In the genomic region with DNA sequence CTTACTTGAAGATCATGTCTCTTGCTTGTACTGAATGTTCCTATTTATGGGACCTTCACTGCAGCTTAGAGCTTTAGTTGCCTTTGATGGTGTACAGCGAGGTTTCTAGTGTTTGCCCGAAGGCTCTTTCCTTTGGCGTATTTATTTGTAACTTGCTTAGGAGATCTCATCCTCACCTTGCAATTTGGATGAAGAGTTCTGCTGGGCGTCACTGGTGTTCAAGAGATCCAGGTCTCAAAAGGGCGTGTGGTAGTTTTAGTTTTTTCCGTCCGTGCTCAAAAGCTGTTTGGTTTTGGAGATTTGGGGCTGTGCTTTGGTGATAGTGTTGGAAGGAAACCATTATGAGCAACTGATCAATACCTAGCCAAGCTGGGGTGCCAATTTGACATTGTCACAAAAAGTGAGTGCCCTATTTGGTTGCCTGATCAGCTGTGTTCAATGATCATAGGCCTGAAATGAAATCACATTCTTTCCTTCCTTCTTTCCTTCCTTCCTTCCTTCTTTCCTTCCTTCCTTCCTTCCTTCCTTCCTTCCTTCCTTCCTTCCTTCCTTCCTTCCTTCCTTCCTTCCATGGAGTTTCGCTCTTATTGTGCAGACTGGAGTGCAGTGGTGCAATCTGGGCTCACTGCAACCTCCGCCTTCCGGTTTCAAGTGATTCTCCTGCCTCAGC, we compare ENCODE assay signal across 16 cellular contexts.
DNase-seq lines count a peak whose midpoint lies in the region; ATAC-seq, FAIRE-seq and TF ChIP-seq lines count a peak whose summit lies in the region.
"Had no signal": no experiment of that assay in that cellular context is flagged by ENCODE, and none has a peak within 500 bp of the region (broad histone marks: within the 10 kb centered on the region; RNA-seq: fewer than 3 reads in every experiment).

No MANE protein-coding gene starts in this region.

- TF ChIP-seq RAD21 in GM12878 (IDR thresholded peaks at IDR 0.05; ENCODE audit: insufficient read depth, low read depth, low read length): no peak

- 73% methylated on average over 10 of the region's 10 CpGs for WGBS in GM12878 (ENCODE audit: insufficient coverage, insufficient replicate concordance, low lambda C conversion rate, missing lambda C conversion rate)

- intact Hi-C loops in GM12878 (cut with micrococcal nuclease; ENCODE audit: unreplicated experiment): loop anchor here (5.0 kb wide), 1 partner anchor 117 kb away; no protein-coding TSS in a partner anchor

- H3K9me3 Mint-ChIP-seq in T-helper 1 cell treated with Interleukin-12 subunit alpha and Interleukin-12 subunit beta and Interleukin-4 antibody, amounts not matched to agents 30 μg/mL and 1 μg/mL, for 36 hours: no peaks in the 10 kb centered on the region
- H3K9me3 Mint-ChIP-seq in activated naive CD4-positive, alpha-beta T cell treated with anti-CD3 and anti-CD28 coated beads, Interleukin-2, amount 50 U/mL, for 24 hours: no peaks in the 10 kb centered on the region
- no peaks in the 10 kb centered on the region for H3K9me3 Mint-ChIP-seq in osteocyte (ENCODE audit: unreplicated experiment)
- H3K9me3 Mint-ChIP-seq: CD8-positive, alpha-beta memory T cell had no signal

- RAD21 ChIA-PET in GM12878 (lab: Charles Lee; ENCODE audit: unreplicated experiment): interaction anchor here (0.9 to 7.9 kb wide), 6 partner anchors 36 to 118 kb away, joined by 3 to 67 read pairs (median 4); no protein-coding TSS in a partner anchor

- no peak for TF ChIP-seq EP300 in GM12878 (IDR thresholded peaks at IDR 0.05; ENCODE audit: borderline replicate concordance in 1 of 2, control insufficient read depth in 1 of 2, low read depth in 2 of 2, low read length in 2 of 2)

- peaks cover 33% of the 10 kb centered on the region for H3K79me2 ChIP-seq in GM12878 (ENCODE audit: control insufficient read depth, insufficient read depth, low read length)

- BruUV-seq in GM12878 (replicated peaks; lab: Mats Ljungman, UMichigan): TSS peak; percentile 42

- H3K9ac ChIP-seq in GM12878 (ENCODE audit: control insufficient read depth, insufficient read depth, low read length): no peak overlapping the region

- no peak for ATAC-seq in GM12878

- H4K20me1 ChIP-seq in GM12878 (ENCODE audit: control insufficient read depth, insufficient read depth): no peaks in the 10 kb centered on the region

- POLR2A ChIA-PET in GM12878 (lab: Charles Lee): interaction anchor here (0.7 to 1.4 kb wide), 5 partner anchors 14 to 49 kb away, joined by 3 to 7 read pairs (median 4); no protein-coding TSS in a partner anchor

- peaks cover 7% of the 10 kb centered on the region; the same call in 1 of the 2 replicates for H3K4me1 ChIP-seq in GM12878 (ENCODE audit: control insufficient read depth, insufficient read depth, low read length)

- no peak for DNase-seq in T-helper 1 cell
- no peak for DNase-seq in activated naive CD4-positive, alpha-beta T cell treated with anti-CD3 and anti-CD28 coated beads, Interleukin-2, amount 50 U/mL, for 16 hours
- no peak for DNase-seq in GM12878 (ENCODE audit: low read depth, low spot score)
- peak; percentile 36 for DNase-seq in osteocyte (ENCODE audit: extremely low spot score, unreplicated experiment)
- no peak for DNase-seq in stimulated activated naive CD4-positive, alpha-beta T cell treated with Interleukin-2 at 50 U/mL for 16 hours (lab: John Stamatoyannopoulos, UW)
- no peak for DNase-seq in NCI-H1436 treated with DMSO at 0.1 percent for 48 hours (lab: John Stamatoyannopoulos, UW)
- DNase-seq: CD8-positive, alpha-beta memory T cell; KBM-7; NCI-H1092; NCI-H1694 treated with DMSO at 0.1 percent for 48 hours; NCI-H345; PC-9 had no signal

- SMC1A ChIA-PET in GM12878 (lab: Charles Lee; ENCODE audit: uncharacterized antibody, unreplicated experiment): interaction anchor here (1.1 to 8.8 kb wide), 10 partner anchors 9 to 57 kb away, joined by 3 to 60 read pairs (median 5); no protein-coding TSS in a partner anchor

- no peak overlapping the region for H3K27ac ChIP-seq in GM12878 (ENCODE audit: control insufficient read depth, insufficient read depth)
- H3K27ac ChIP-seq: 22Rv1, PC-9 had no signal

- CTCF ChIA-PET in GM12878 (lab: Yijun Ruan, JAX): interaction anchor here (0.7 to 6.3 kb wide), 9 partner anchors 17 to 216 kb away, joined by 3 to 51 read pairs (median 3); no protein-coding TSS in a partner anchor

- H3K36me3 ChIP-seq in GM12878 (ENCODE audit: control insufficient read depth in 2 of 2, insufficient read depth in 2 of 2, low read length in 1 of 2): no peaks in the 10 kb centered on the region

- peaks cover 62% of the 10 kb centered on the region for H3K4me1 Mint-ChIP-seq in T-helper 1 cell treated with Interleukin-12 subunit alpha and Interleukin-12 subunit beta and Interleukin-4 antibody, amounts not matched to agents 30 μg/mL and 1 μg/mL, for 36 hours (ENCODE audit: low read depth)
- H3K4me1 Mint-ChIP-seq in activated naive CD4-positive, alpha-beta T cell treated with anti-CD3 and anti-CD28 coated beads, Interleukin-2, amount 50 U/mL, for 24 hours: peaks cover 14% of the 10 kb centered on the region
- peaks cover 5% of the 10 kb centered on the region for H3K4me1 Mint-ChIP-seq in osteocyte (ENCODE audit: unreplicated experiment)

- no peaks in the 10 kb centered on the region for H3K27me3 ChIP-seq in GM12878 (replicated peaks in 1 of 2; ENCODE audit: control insufficient read depth in 2 of 2, insufficient read depth in 2 of 2, low read length in 1 of 2)

- no peak overlapping the region; the same call in 1 of the 2 replicates for H3K4me3 ChIP-seq in GM12878
- H3K4me3 ChIP-seq: PC-9 had no signal

- no peaks in the 10 kb centered on the region for H3K9me3 ChIP-seq in GM12878 (replicated peaks; ENCODE audit: control insufficient read depth, insufficient read depth, low read length)

- H3K36me3 Mint-ChIP-seq in T-helper 1 cell treated with Interleukin-12 subunit alpha and Interleukin-12 subunit beta and Interleukin-4 antibody, amounts not matched to agents 30 μg/mL and 1 μg/mL, for 36 hours (ENCODE audit: low read depth): peaks cover 25% of the 10 kb centered on the region
- no peaks in the 10 kb centered on the region for H3K36me3 Mint-ChIP-seq in activated naive CD4-positive, alpha-beta T cell treated with anti-CD3 and anti-CD28 coated beads, Interleukin-2, amount 50 U/mL, for 24 hours
- no peaks in the 10 kb centered on the region for H3K36me3 Mint-ChIP-seq in osteocyte (ENCODE audit: unreplicated experiment)
- H3K36me3 Mint-ChIP-seq: CD8-positive, alpha-beta memory T cell had no signal

- in situ Hi-C loops in GM12878 (cut with MboI): no loop called here

- no peak for TF ChIP-seq CTCF in GM12878 (IDR thresholded peaks at IDR 0.05 in 2 of 3, conservative IDR thresholded peaks at IDR 0.05 in 1 of 3; ENCODE audit: control insufficient read depth in 2 of 3, extremely low read depth in 1 of 3, insufficient read depth in 1 of 3, low read depth in 3 of 3, low read length in 3 of 3)
- TF ChIP-seq CTCF in osteocyte (IDR thresholded peaks at IDR 0.05): no peak

- no peak overlapping the region for H2AFZ ChIP-seq in GM12878 (ENCODE audit: control insufficient read depth, low read depth, low read length)
- H2AFZ ChIP-seq: PC-9 had no signal

- 0 out of 2 replicates have a peak overlapping the region, but pooled peaks have one; percentile 29 for H3K4me2 ChIP-seq in GM12878 (ENCODE audit: control insufficient read depth, insufficient read depth)
- H3K4me2 ChIP-seq: PC-9 had no signal

- no peaks in the 10 kb centered on the region for H3K27me3 Mint-ChIP-seq in T-helper 1 cell treated with Interleukin-12 subunit alpha and Interleukin-12 subunit beta and Interleukin-4 antibody, amounts not matched to agents 30 μg/mL and 1 μg/mL, for 36 hours (ENCODE audit: low read depth)
- peaks cover 25% of the 10 kb centered on the region for H3K27me3 Mint-ChIP-seq in activated naive CD4-positive, alpha-beta T cell treated with anti-CD3 and anti-CD28 coated beads, Interleukin-2, amount 50 U/mL, for 24 hours
- peaks cover 78% of the 10 kb centered on the region for H3K27me3 Mint-ChIP-seq in osteocyte (ENCODE audit: unreplicated experiment)

- no peak overlapping the region for H3K27ac Mint-ChIP-seq in T-helper 1 cell treated with Interleukin-12 subunit alpha and Interleukin-12 subunit beta and Interleukin-4 antibody, amounts not matched to agents 30 μg/mL and 1 μg/mL, for 36 hours
- H3K27ac Mint-ChIP-seq in activated naive CD4-positive, alpha-beta T cell treated with anti-CD3 and anti-CD28 coated beads, Interleukin-2, amount 50 U/mL, for 24 hours: peak overlapping the region; percentile 57
- H3K27ac Mint-ChIP-seq in osteocyte (ENCODE audit: unreplicated experiment): no peak overlapping the region

- FAIRE-seq in GM12878 (lab: Jason Lieb, UNC): no peak
- FAIRE-seq: H1 had no signal

- peak overlapping the region; percentile 84 for H3K4me3 Mint-ChIP-seq in T-helper 1 cell treated with Interleukin-12 subunit alpha and Interleukin-12 subunit beta and Interleukin-4 antibody, amounts not matched to agents 30 μg/mL and 1 μg/mL, for 36 hours
- H3K4me3 Mint-ChIP-seq in activated naive CD4-positive, alpha-beta T cell treated with anti-CD3 and anti-CD28 coated beads, Interleukin-2, amount 50 U/mL, for 24 hours: no peak overlapping the region
- no peak overlapping the region for H3K4me3 Mint-ChIP-seq in osteocyte (ENCODE audit: unreplicated experiment)

- TF ChIP-seq POLR2A in GM12878 (IDR thresholded peaks at IDR 0.05; ENCODE audit: low read depth, low read length): no peak
